ENCODE assay signal across 8 cellular contexts in the genomic region with DNA sequence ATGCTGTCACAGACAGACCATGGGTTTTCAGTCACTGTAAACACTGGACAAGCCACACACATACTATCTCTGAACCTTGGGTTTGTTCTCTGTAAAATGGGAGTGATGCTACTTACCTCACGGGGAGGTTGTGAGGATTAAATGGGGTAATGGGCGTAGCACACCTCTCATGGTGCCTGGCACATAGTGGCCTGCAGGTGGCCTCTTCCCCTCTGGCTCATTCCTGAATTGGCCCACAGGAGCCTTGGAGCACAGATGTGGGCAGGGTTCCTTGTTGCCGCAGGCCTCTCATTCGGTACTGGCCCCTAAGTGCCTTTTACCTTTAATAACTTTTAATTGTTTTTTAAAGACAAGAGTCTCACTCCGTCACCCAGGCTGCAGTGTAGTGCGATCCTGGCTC. TPM values are rescaled to one million over a fixed set of nuclear protein-coding genes. Genes with fewer than 3 reads are reported as not detected.
DNase-seq lines count a peak whose midpoint lies in the region; ATAC-seq and TF ChIP-seq lines count a peak whose summit lies in the region.

No MANE protein-coding gene starts in this region.

- no peaks in the 10 kb centered on the region for H3K79me1 ChIP-seq in mesendoderm (ENCODE audit: low read length)

- H3K18ac ChIP-seq in mesendoderm (ENCODE audit: low read length): no peak overlapping the region

- H3K9ac ChIP-seq in DND-41 (ENCODE audit: low read depth, low read length): no peak overlapping the region
- no peak overlapping the region for H3K9ac ChIP-seq in mesendoderm (ENCODE audit: low read length)

- H3K23ac ChIP-seq in mesendoderm (ENCODE audit: low read length): no peak overlapping the region

- no peak overlapping the region for H4K5ac ChIP-seq in mesendoderm (ENCODE audit: low read length)

- no peaks in the 10 kb centered on the region for H3K9me3 ChIP-seq in DND-41 (ENCODE audit: insufficient read depth, low read length, severe bottlenecking)

- H4K20me1 ChIP-seq in DND-41 (ENCODE audit: insufficient read depth, low read length): no peaks in the 10 kb centered on the region

- H3K4ac ChIP-seq in mesendoderm (ENCODE audit: low read depth, low read length): no peak overlapping the region

- H3K56ac ChIP-seq in mesendoderm (ENCODE audit: low read length): no peak overlapping the region

- peak; percentile 56; the same call in 2 of the 3 replicates for ATAC-seq in DND-41 (ENCODE audit: insufficient read depth, low read depth)
- ATAC-seq in GM21367 (IDR thresholded peaks at IDR 0.05; ENCODE audit: unreplicated experiment): no peak
- no peak for ATAC-seq in HG03439 (IDR thresholded peaks at IDR 0.05; ENCODE audit: unreplicated experiment)

- H2AK5ac ChIP-seq in mesendoderm (ENCODE audit: low read length): no peak overlapping the region

- H3K36me3 ChIP-seq in DND-41 (ENCODE audit: insufficient read depth, low read length): no peaks in the 10 kb centered on the region
- no peaks in the 10 kb centered on the region for H3K36me3 ChIP-seq in mesendoderm (ENCODE audit: control insufficient read depth, insufficient read depth, low read length)

- no peak overlapping the region for H2BK5ac ChIP-seq in mesendoderm (ENCODE audit: low read length)

- no peak overlapping the region for H2AFZ ChIP-seq in DND-41 (ENCODE audit: low read depth, low read length)

- H3K4me1 ChIP-seq in DND-41 (ENCODE audit: insufficient read depth, low read length) (no peaks in the 10 kb centered on the region), mesendoderm (ENCODE audit: control insufficient read depth, low read depth, low read length) (no peaks in the 10 kb centered on the region)

- H3K27me3 ChIP-seq in DND-41 (ENCODE audit: insufficient read depth, low read length, poor library complexity) (no peaks in the 10 kb centered on the region), mesendoderm (ENCODE audit: insufficient read depth, low read length, poor library complexity) (no peaks in the 10 kb centered on the region)

- TF ChIP-seq CTCF in DND-41 (IDR thresholded peaks at IDR 0.05; ENCODE audit: borderline replicate concordance, extremely low read depth, low read length, poor library complexity, severe bottlenecking) (peak; percentile 57), astrocyte of the cerebellum (IDR thresholded peaks at IDR 0.05; ENCODE audit: low read depth, low read length, missing control alignments) (peak; percentile 53)

- in situ Hi-C loops in astrocyte of the cerebellum (cut with HindIII; ENCODE audit: low sequenced_read_pairs): no loop called here

- H3K4me2 ChIP-seq in DND-41 (ENCODE audit: insufficient read depth, low read length) (no peak overlapping the region), mesendoderm (ENCODE audit: low read length) (no peak overlapping the region)

- no peak for DNase-seq in DND-41
- peak; percentile 68 for DNase-seq in HT-29 (ENCODE audit: low spot score)
- no peak for DNase-seq in astrocyte of the cerebellum (ENCODE audit: low read depth)
- peak; percentile 81 for DNase-seq in mesendoderm
- no peak for DNase-seq in stimulated activated CD4-positive, alpha-beta T cell treated with anti-CD3 and anti-CD28 coated beads, Interleukin-4, amount 100 ng/mL, for 24 hours
- DNase-seq in cerebellum (ENCODE audit: low spot score): no peak

- H2BK120ac ChIP-seq in mesendoderm (ENCODE audit: low read depth, low read length): no peak overlapping the region

- H2BK15ac ChIP-seq in mesendoderm (replicated peaks; ENCODE audit: low read depth): no peak overlapping the region

- H3K79me2 ChIP-seq in DND-41 (ENCODE audit: insufficient read depth, low read length) (no peaks in the 10 kb centered on the region), mesendoderm (ENCODE audit: control insufficient read depth, insufficient read depth, low read length) (no peaks in the 10 kb centered on the region)

- H3K27ac ChIP-seq in DND-41 (ENCODE audit: low read length) (no peak overlapping the region), mesendoderm (ENCODE audit: low read depth, low read length) (no peak overlapping the region)

- H4K8ac ChIP-seq in mesendoderm (ENCODE audit: low read depth, low read length): no peak overlapping the region

- no CpG with 5 or more reads among the region's 6 CpGs for WGBS in mesendoderm (ENCODE audit: extremely low coverage, insufficient coverage, low lambda C conversion rate)

- no peak overlapping the region for H3K4me3 ChIP-seq in DND-41 (ENCODE audit: low read depth in 1 of 2, low read length in 2 of 2)
- no peak overlapping the region for H3K4me3 ChIP-seq in astrocyte of the cerebellum (ENCODE audit: low read depth, low read length)
- H3K4me3 ChIP-seq in mesendoderm (ENCODE audit: low read length): no peak overlapping the region

RNA-seq across cellular contexts. Expression of a gene that starts 11.7 kb away (rescaled TPM):
- 150 and 153 TPM in 2 replicates for total RNA-seq in HT-29 (2014; rRNA removed; shearing (Covaris generic))
- polyA plus RNA-seq in mesendoderm (2013, experiment 1 of 2): 6.5 TPM
- polyA plus RNA-seq in mesendoderm (2013, experiment 2 of 2): 7.2 TPM
- total RNA-seq in cerebellum: 20.0 TPM

Comparison
In these comparisons a context has a peak if more than half of its experiments do, and no peak if none do; other contexts are left out.
1. DNase-seq: peak in HT-29 (single experiment) and mesendoderm (single experiment); none in DND-41 (single experiment), astrocyte of the cerebellum (single experiment), stimulated activated CD4-positive, alpha-beta T cell treated with anti-CD3 and anti-CD28 coated beads, Interleukin-4, amount 100 ng/mL, for 24 hours (single experiment) and cerebellum (single experiment).